Comparison of ENCODE assay signal across 10 cellular contexts in genomic region chr9:125406812-125407087, GRCh38.
DNase-seq lines count a peak whose midpoint lies in the region; ATAC-seq and TF ChIP-seq lines count a peak whose summit lies in the region.
"Had no signal": no experiment of that assay in that cellular context is flagged by ENCODE, and none has a peak within 500 bp of the region (broad histone marks: within the 10 kb centered on the region; RNA-seq: fewer than 3 reads in every experiment).

No MANE protein-coding gene starts in this region.

- intact Hi-C loops in Calu3 (cut with micrococcal nuclease; ENCODE audit: unreplicated experiment): loop anchor here (5.0 kb wide), 2 partner anchors 226 to 821 kb away; no protein-coding TSS in a partner anchor

- POLR2A ChIA-PET in WTC11 (lab: Charles Lee): no interaction called here
- POLR2A ChIA-PET in naive thymus-derived CD8-positive, alpha-beta T cell (lab: Charles Lee): no interaction called here

- CTCF ChIA-PET in Calu3 (lab: Charles Lee) (no interaction called here), WTC11 (lab: Charles Lee) (interaction anchor here (1.2 to 1.9 kb wide), 6 partner anchors 19 to 886 kb away, joined by 3 to 7 read pairs (median 4); no protein-coding TSS in a partner anchor)

- ATAC-seq in WTC11: no peak
- no peak for ATAC-seq in naive thymus-derived CD8-positive, alpha-beta T cell
- no peak for ATAC-seq in stimulated activated effector memory CD8-positive, alpha-beta T cell treated with anti-CD3 and anti-CD28 coated beads, Interleukin-12 subunit alpha, Interleukin-12 subunit beta, amount 100 ng/mL, for 72 hours
- no peak for ATAC-seq in GM19328 (IDR thresholded peaks at IDR 0.05; ENCODE audit: unreplicated experiment)
- no peak for ATAC-seq in left lobe of liver

- H3K4me3 Mint-ChIP-seq in Calu3 (ENCODE audit: low read depth, unreplicated experiment) (no peak overlapping the region), WTC11 (peak overlapping the region; percentile 68; the same call in 1 of the 2 replicates)
- peak overlapping the region in 7 of 10 donors; percentile 22 to 80 (median 57) for H3K4me3 Mint-ChIP-seq in naive thymus-derived CD8-positive, alpha-beta T cell
- H3K4me3 Mint-ChIP-seq in stimulated activated effector memory CD8-positive, alpha-beta T cell treated with anti-CD3 and anti-CD28 coated beads, Interleukin-12 subunit alpha, Interleukin-12 subunit beta, amount 100 ng/mL, for 72 hours: peak overlapping the region; percentile 78

- H3K9me3 Mint-ChIP-seq in Calu3 (ENCODE audit: low read depth, unreplicated experiment) (peaks cover 5% of the 10 kb centered on the region), WTC11 (peaks cover 7% of the 10 kb centered on the region; the same call in 1 of the 2 replicates)
- no peaks in the 10 kb centered on the region for H3K9me3 Mint-ChIP-seq in naive thymus-derived CD8-positive, alpha-beta T cell
- no peaks in the 10 kb centered on the region for H3K9me3 Mint-ChIP-seq in stimulated activated effector memory CD8-positive, alpha-beta T cell treated with anti-CD3 and anti-CD28 coated beads, Interleukin-12 subunit alpha, Interleukin-12 subunit beta, amount 100 ng/mL, for 72 hours

- H3K27me3 Mint-ChIP-seq in Calu3 (ENCODE audit: unreplicated experiment): peaks cover 28% of the 10 kb centered on the region
- peaks cover 31% of the 10 kb centered on the region for H3K27me3 Mint-ChIP-seq in WTC11 (ENCODE audit: low read depth)
- peaks cover 9 to 53% (median 39%) of the 10 kb centered on the region in 5 donors for H3K27me3 Mint-ChIP-seq in naive thymus-derived CD8-positive, alpha-beta T cell

- BruUV-seq in Calu3 (replicated peaks; lab: Mats Ljungman, UMichigan): no TSS peak

- peaks cover 23% of the 10 kb centered on the region for H3K36me3 Mint-ChIP-seq in Calu3 (ENCODE audit: insufficient read depth, unreplicated experiment)
- H3K36me3 Mint-ChIP-seq in WTC11: no peaks in the 10 kb centered on the region
- no peaks in the 10 kb centered on the region for H3K36me3 Mint-ChIP-seq in naive thymus-derived CD8-positive, alpha-beta T cell
- no peaks in the 10 kb centered on the region for H3K36me3 Mint-ChIP-seq in stimulated activated effector memory CD8-positive, alpha-beta T cell treated with anti-CD3 and anti-CD28 coated beads, Interleukin-12 subunit alpha, Interleukin-12 subunit beta, amount 100 ng/mL, for 72 hours

- peaks cover 28% of the 10 kb centered on the region for H3K4me1 Mint-ChIP-seq in Calu3 (ENCODE audit: low read depth, unreplicated experiment)
- H3K4me1 Mint-ChIP-seq in WTC11: peaks cover 12% of the 10 kb centered on the region
- peaks cover 11 to 23% (median 15%) of the 10 kb centered on the region in 4 donors for H3K4me1 Mint-ChIP-seq in naive thymus-derived CD8-positive, alpha-beta T cell
- H3K4me1 Mint-ChIP-seq in stimulated activated effector memory CD8-positive, alpha-beta T cell treated with anti-CD3 and anti-CD28 coated beads, Interleukin-12 subunit alpha, Interleukin-12 subunit beta, amount 100 ng/mL, for 72 hours: peaks cover 25% of the 10 kb centered on the region

- H3K27ac Mint-ChIP-seq in Calu3 (ENCODE audit: unreplicated experiment) (peak overlapping the region; percentile 70), WTC11 (no peak overlapping the region)
- H3K27ac Mint-ChIP-seq in naive thymus-derived CD8-positive, alpha-beta T cell: no peak overlapping the region
- no peak overlapping the region for H3K27ac Mint-ChIP-seq in stimulated activated effector memory CD8-positive, alpha-beta T cell treated with anti-CD3 and anti-CD28 coated beads, Interleukin-12 subunit alpha, Interleukin-12 subunit beta, amount 100 ng/mL, for 72 hours

- DNase-seq in Calu3: no peak
- DNase-seq in WTC11 (ENCODE audit: low spot score): no peak
- no peak for DNase-seq in naive thymus-derived CD8-positive, alpha-beta T cell
- DNase-seq in stimulated activated effector memory CD8-positive, alpha-beta T cell treated with anti-CD3 and anti-CD28 coated beads, Interleukin-12 subunit alpha, Interleukin-12 subunit beta, amount 100 ng/mL, for 72 hours (ENCODE audit: low spot score in 2 of 2): no peak
- DNase-seq in left lobe of liver (ENCODE audit: low spot score): no peak
- no peak for DNase-seq in nucleus accumbens (lab: John Stamatoyannopoulos, UW)
- DNase-seq: COR-L47, NCI-H1048, NCI-H146 had no signal

- TF ChIP-seq CTCF in Calu3 (IDR thresholded peaks at IDR 0.05; ENCODE audit: unreplicated experiment): no peak
- TF ChIP-seq CTCF in WTC11 (IDR thresholded peaks at IDR 0.05): no peak

TF ChIP-seq in WTC11, 78 proteins besides CTCF, POLR2A, EP300 and RAD21 (continues in another document):
- TF ChIP-seq NR3C1 (CRISPR knock-in tag; conservative IDR thresholded peaks at IDR 0.05; ENCODE audit: low read depth): no peak
- TF ChIP-seq FOXK1 (CRISPR knock-in tag; IDR thresholded peaks at IDR 0.05): no peak
- no peak for TF ChIP-seq SMAD4 (CRISPR knock-in tag; IDR thresholded peaks at IDR 0.05)
- no peak for TF ChIP-seq ZNF281 (CRISPR knock-in tag; IDR thresholded peaks at IDR 0.05)
- no peak for TF ChIP-seq ATF1 (CRISPR knock-in tag; IDR thresholded peaks at IDR 0.05)
- TF ChIP-seq IRF1 (CRISPR knock-in tag; IDR thresholded peaks at IDR 0.05): no peak
- no peak for TF ChIP-seq JAZF1 (CRISPR knock-in tag; IDR thresholded peaks at IDR 0.05)
- no peak for TF ChIP-seq FOXJ3 (CRISPR knock-in tag; IDR thresholded peaks at IDR 0.05; ENCODE audit: borderline replicate concordance)
- TF ChIP-seq TEAD4 (CRISPR knock-in tag; IDR thresholded peaks at IDR 0.05): no peak
- TF ChIP-seq ZNF532 (CRISPR knock-in tag; IDR thresholded peaks at IDR 0.05; ENCODE audit: borderline replicate concordance): no peak
